Comparison of ENCODE assay signal across 13 cellular contexts in genomic region chr16:4385066-4385788, GRCh38. TPM values are rescaled to one million over a fixed set of nuclear protein-coding genes. Genes with fewer than 3 reads are reported as not detected.
A peak's percentile ranks its signal among the peaks of the same experiment; 100 is the strongest.
DNase-seq lines count a peak whose midpoint lies in the region; ATAC-seq and TF ChIP-seq lines count a peak whose summit lies in the region.
"Had no signal": no experiment of that assay in that cellular context is flagged by ENCODE, and none has a peak within 500 bp of the region (broad histone marks: within the 10 kb centered on the region; RNA-seq: fewer than 3 reads in every experiment).

No MANE protein-coding gene starts in this region.

- no peak for TF ChIP-seq CTCF in CD4-positive, alpha-beta T cell (IDR thresholded peaks at IDR 0.05)
- TF ChIP-seq CTCF in SK-N-SH (IDR thresholded peaks at IDR 0.05) = no peak

- H3K27ac Mint-ChIP-seq in CD4-positive, alpha-beta T cell = peak overlapping the region; percentile 80

- H3K27ac ChIP-seq in CD4-positive, alpha-beta T cell (ENCODE audit: low read depth, low read length) = no peak overlapping the region
- H3K27ac ChIP-seq in SK-N-SH (ENCODE audit: low read depth in 2 of 2, low read length in 1 of 2) = peak overlapping the region; percentile 48 to 93; a peak in 3 of 4 replicates
- peak overlapping the region; percentile 36 for H3K27ac ChIP-seq in temporal lobe (ENCODE audit: low read depth, low read length)

- H2AFZ ChIP-seq in SK-N-SH (ENCODE audit: low read depth) = no peak overlapping the region

- no peak overlapping the region for H3K9ac ChIP-seq in SK-N-SH

- H3K9me3 ChIP-seq in CD4-positive, alpha-beta T cell (ENCODE audit: control insufficient read depth, low read length) = no peaks in the 10 kb centered on the region
- H3K9me3 ChIP-seq in SK-N-SH = no peaks in the 10 kb centered on the region

- no peak overlapping the region for H3K4me3 ChIP-seq in SK-N-SH (ENCODE audit: low read depth in 2 of 2, low read length in 1 of 2)

- no peak for ATAC-seq in CD4-positive, alpha-beta T cell (ENCODE audit: poor library complexity)
- no peak for ATAC-seq in HG02642 (IDR thresholded peaks at IDR 0.05; ENCODE audit: poor library complexity, unreplicated experiment)
- ATAC-seq: naive thymus-derived CD8-positive, alpha-beta T cell had no signal

- WGBS in SK-N-SH (ENCODE audit: low lambda C conversion rate) = 82% methylated on average over 11 of the region's 20 CpGs

- H3K9me2 ChIP-seq in SK-N-SH = no peaks in the 10 kb centered on the region

- H3K27me3 ChIP-seq in CD4-positive, alpha-beta T cell (ENCODE audit: control insufficient read depth, insufficient read depth, low read length) = no peaks in the 10 kb centered on the region
- H3K27me3 ChIP-seq in SK-N-SH (ENCODE audit: insufficient read depth) = no peaks in the 10 kb centered on the region

- CTCF ChIA-PET in CD4-positive, alpha-beta T cell (lab: Charles Lee) = no interaction called here
- CTCF ChIA-PET in SK-N-SH (lab: Yijun Ruan, JAX) = interaction anchor here (2.8 to 32.1 kb wide), 2 partner anchors 17 to 26 kb away, joined by 11 to 558 read pairs; no protein-coding TSS in a partner anchor

- H3K36me3 Mint-ChIP-seq in CD4-positive, alpha-beta T cell (ENCODE audit: low read depth) = peaks cover 87% of the 10 kb centered on the region

- no peaks in the 10 kb centered on the region for H3K27me3 Mint-ChIP-seq in CD4-positive, alpha-beta T cell
- H3K27me3 Mint-ChIP-seq: naive thymus-derived CD8-positive, alpha-beta T cell had no signal

- intact Hi-C loops in CD4-positive, alpha-beta T cell (cut with DNase I, micrococcal nuclease) = no loop called here

- no peak overlapping the region for H3K4me2 ChIP-seq in SK-N-SH

- H3K9me3 Mint-ChIP-seq in CD4-positive, alpha-beta T cell = no peaks in the 10 kb centered on the region
- H3K9me3 Mint-ChIP-seq: naive thymus-derived CD8-positive, alpha-beta T cell had no signal

- POLR2A ChIA-PET in CD4-positive, alpha-beta T cell (lab: Charles Lee) = no interaction called here
- POLR2A ChIA-PET in SK-N-SH (lab: Yijun Ruan, JAX) = interaction anchor here (0.6 kb wide), 1 partner anchor 12 kb away, joined by 3 read pairs; no protein-coding TSS in a partner anchor

- H4K20me1 ChIP-seq in SK-N-SH (ENCODE audit: insufficient read depth) = peaks cover 14% of the 10 kb centered on the region; the same call in 1 of the 2 replicates

- H3K4me1 ChIP-seq in SK-N-SH (ENCODE audit: control insufficient read depth in 1 of 2, insufficient read depth in 2 of 2, low read depth in 1 of 2, low read length in 1 of 2) = peaks cover 30 to 70% of the 10 kb centered on the region in 2 experiments; a peak in 3 of 4 replicates

- peak overlapping the region; percentile 35 for H3K4me3 Mint-ChIP-seq in CD4-positive, alpha-beta T cell

- no peaks in the 10 kb centered on the region for H3K79me2 ChIP-seq in SK-N-SH (ENCODE audit: insufficient read depth)

- peaks cover 0 to 33% of the 10 kb centered on the region in 2 experiments for H3K36me3 ChIP-seq in SK-N-SH (replicated peaks in 1 of 2; ENCODE audit: control insufficient read depth in 1 of 2, insufficient read depth in 2 of 2, low read length in 1 of 2)

- peaks cover 23% of the 10 kb centered on the region for H3F3A ChIP-seq in SK-N-SH (replicated peaks; ENCODE audit: insufficient read depth)

- TF ChIP-seq RAD21 in SK-N-SH (IDR thresholded peaks at IDR 0.05; ENCODE audit: low read length) = no peak

- TF ChIP-seq EP300 in SK-N-SH (IDR thresholded peaks at IDR 0.05; ENCODE audit: borderline replicate concordance in 1 of 2, low read depth in 1 of 2, low read length in 1 of 2) = no peak

- H3K4me1 Mint-ChIP-seq in CD4-positive, alpha-beta T cell (ENCODE audit: low read depth) = no peaks in the 10 kb centered on the region

- DNase-seq in CD4-positive, alpha-beta T cell = no peak
- peak; percentile 64 for DNase-seq in SK-N-SH
- DNase-seq in islet precursor cell = peak; percentile 55
- no peak for DNase-seq in NCI-H2196 (lab: John Stamatoyannopoulos, UW; ENCODE audit: unreplicated experiment)
- DNase-seq in COLO829 (ENCODE audit: low spot score) = no peak
- DNase-seq: activated CD4-positive, alpha-beta T cell treated with anti-CD3 and anti-CD28 coated beads for 4 hours; EL; naive thymus-derived CD8-positive, alpha-beta T cell; NCI-H187; stimulated activated CD4-positive, alpha-beta T cell treated with anti-CD3 and anti-CD28 coated beads, Interleukin-4, amount 100 ng/mL, for 24 hours had no signal

TF ChIP-seq in SK-N-SH, 30 proteins besides CTCF, POLR2A, EP300 and RAD21:
- no peak for TF ChIP-seq REST (IDR thresholded peaks at IDR 0.05; ENCODE audit: low read depth, low read length)
- no peak; the same call in 1 of the 2 replicates for TF ChIP-seq TCF12 (IDR thresholded peaks at IDR 0.05)
- TF ChIP-seq POLR2AphosphoS5 (IDR thresholded peaks at IDR 0.05; ENCODE audit: low read depth, low read length) = peak; percentile 9
- no peak for TF ChIP-seq TAF1 (IDR thresholded peaks at IDR 0.05; ENCODE audit: borderline replicate concordance, low read depth, low read length)
- peak; percentile 66; the same call in 1 of the 2 replicates for TF ChIP-seq MAX (IDR thresholded peaks at IDR 0.05; ENCODE audit: low read depth)
- no peak for TF ChIP-seq SMC3 (IDR thresholded peaks at IDR 0.05; ENCODE audit: low read depth, low read length)
- no peak for TF ChIP-seq MXI1 (IDR thresholded peaks at IDR 0.05; ENCODE audit: low read depth, low read length)

RNA-seq across cellular contexts. Expression of gene VASN, which starts 13.6 kb away (rescaled TPM):
- total RNA-seq in CD4-positive, alpha-beta T cell = under 1 TPM; 0.70 to 0.77 TPM
- 11.4 and 37.4 TPM in 2 replicates for polyA plus RNA-seq in SK-N-SH (2012; rRNA removed)
- polyA plus RNA-seq in SK-N-SH (2012; cell fraction: cytosol; rRNA removed) = 14.5 and 28.9 TPM in 2 replicates
- polyA plus RNA-seq in SK-N-SH (2012; cell fraction: nucleus; rRNA removed) = 42.9 and 52.9 TPM in 2 replicates
- total RNA-seq in temporal lobe = 2.5 TPM
- total RNA-seq: T-helper 2 cell treated with Interferon-gamma antibody and Interleukin-4, amounts not matched to agents 100 ng/mL and 5 ng/mL, for 36 hours had no signal

RNA-seq across cellular contexts. Expression of gene CORO7, which starts 31.2 kb away (rescaled TPM):
- total RNA-seq in CD4-positive, alpha-beta T cell = 100 to 1,000 TPM; 801 to 805 TPM
- 21.9 and 25.8 TPM in 2 replicates for polyA plus RNA-seq in SK-N-SH (2012; rRNA removed)
- 6.6 and 7.3 TPM in 2 replicates for polyA plus RNA-seq in SK-N-SH (2012; cell fraction: cytosol; rRNA removed)
- 166 and 305 TPM in 2 replicates for polyA plus RNA-seq in SK-N-SH (2012; cell fraction: nucleus; rRNA removed)
- total RNA-seq in temporal lobe = 25.6 TPM

RNA-seq across cellular contexts. Expression of gene PAM16, which starts 34.1 kb away (rescaled TPM):
- total RNA-seq in CD4-positive, alpha-beta T cell = 10 to 100 TPM; 24.9 to 26.8 TPM
- polyA plus RNA-seq in SK-N-SH (2012; rRNA removed) = 96.3 and 96.4 TPM in 2 replicates
- polyA plus RNA-seq in SK-N-SH (2012; cell fraction: cytosol; rRNA removed) = 52.4 and 75.8 TPM in 2 replicates
- 95.5 and 121 TPM in 2 replicates for polyA plus RNA-seq in SK-N-SH (2012; cell fraction: nucleus; rRNA removed)
- 16.7 TPM for total RNA-seq in temporal lobe

RNA-seq across cellular contexts. Expression of gene DNAJA3, which starts 40.4 kb away (rescaled TPM):
- 10 to 100 TPM; 17.2 to 18.8 TPM for total RNA-seq in CD4-positive, alpha-beta T cell
- polyA plus RNA-seq in SK-N-SH (2012; rRNA removed) = 48.7 and 52.6 TPM in 2 replicates
- 34.6 and 46.2 TPM in 2 replicates for polyA plus RNA-seq in SK-N-SH (2012; cell fraction: cytosol; rRNA removed)
- 88.0 and 107 TPM in 2 replicates for polyA plus RNA-seq in SK-N-SH (2012; cell fraction: nucleus; rRNA removed)
- total RNA-seq in temporal lobe = 21.1 TPM

Comparison
In these comparisons a context has a peak if more than half of its experiments do, and no peak if none do; other contexts are left out.
1. DNase-seq: peak in SK-N-SH (single experiment) and islet precursor cell (single experiment); none in CD4-positive, alpha-beta T cell (0 of 10), NCI-H2196 (single experiment) and COLO829 (single experiment).
2. RNA of gene CORO7, which starts 31.2 kb away (total RNA-seq): 801 to 805 TPM in CD4-positive, alpha-beta T cell; 25.6 TPM in temporal lobe (single experiment); every median in the first group is over 10 times any median in the second.